ENCODE assay signal across 8 cellular contexts in genomic region chr19:40190891-40191835, GRCh38. TPM values are rescaled to one million over a fixed set of nuclear protein-coding genes. Genes with fewer than 3 reads are reported as not detected.
A peak's percentile ranks its signal among the peaks of the same experiment; 100 is the strongest.
DNase-seq lines count a peak whose midpoint lies in the region; ATAC-seq and TF ChIP-seq lines count a peak whose summit lies in the region.

TSS of gene MAP3K10 (plus strand) at chr19:40191426. CDS start at chr19:40192032, 606 bp downstream.

- H3K36me3 ChIP-seq in stomach smooth muscle (ENCODE audit: control insufficient read depth in 2 of 2, insufficient read depth in 2 of 2, low read length in 2 of 2): no peaks in the 10 kb centered on the region

- peak within 1 kb of the TSS; percentile 87 for H3K4me3 ChIP-seq in fibroblast of villous mesenchyme (ENCODE audit: low read depth, low read length)
- peak within 1 kb of the TSS; percentile 86 to 96 for H3K4me3 ChIP-seq in stomach smooth muscle (ENCODE audit: low read length in 2 of 2)

- peak; percentile 73 for ATAC-seq in GM21423 (IDR thresholded peaks at IDR 0.05; ENCODE audit: unreplicated experiment)

- H3K27me3 ChIP-seq in stomach smooth muscle (ENCODE audit: control insufficient read depth in 1 of 2, insufficient read depth in 2 of 2, low read length in 2 of 2): no peaks in the 10 kb centered on the region

- H3K36me3 Mint-ChIP-seq in neural crest cell (ENCODE audit: low read depth): no peaks in the 10 kb centered on the region

- H3K4me1 Mint-ChIP-seq in neural crest cell: peaks cover 11% of the 10 kb centered on the region

- H3K27ac ChIP-seq in stomach smooth muscle (ENCODE audit: low read length): peak within 1 kb of the TSS; percentile 97

- H3K4me3 Mint-ChIP-seq in neural crest cell: peak within 1 kb of the TSS; percentile 92

- H3K9ac ChIP-seq in stomach smooth muscle (ENCODE audit: low read length in 2 of 2): peak within 1 kb of the TSS; percentile 89 to 95

- H3K27me3 Mint-ChIP-seq in neural crest cell (ENCODE audit: low read depth): peaks cover 22% of the 10 kb centered on the region

- no peaks in the 10 kb centered on the region for H3K9me3 ChIP-seq in stomach smooth muscle (ENCODE audit: control insufficient read depth in 2 of 2, low read length in 2 of 2)

- DNase-seq in D341Med (ENCODE audit: low spot score): peak; percentile 96
- DNase-seq in HuH-7 (ENCODE audit: low spot score): peak; percentile 90
- peak; percentile 64 for DNase-seq in activated effector memory CD4-positive, alpha-beta T cell treated with Interleukin-2 at 50 U/mL for 16 hours
- DNase-seq in fibroblast of villous mesenchyme (ENCODE audit: low read depth): peak; percentile 55
- peak; percentile 62 for DNase-seq in neural crest cell (ENCODE audit: low read depth, low spot score)

- TF ChIP-seq CTCF in fibroblast of villous mesenchyme (IDR thresholded peaks at IDR 0.05; ENCODE audit: insufficient read depth, low read depth, low read length) (no peak), neural crest cell (conservative IDR thresholded peaks at IDR 0.05) (no peak)

- peak within 1 kb of the TSS; percentile 89 for H3K27ac Mint-ChIP-seq in neural crest cell (ENCODE audit: unreplicated experiment)

- H3K4me1 ChIP-seq in stomach smooth muscle (ENCODE audit: control insufficient read depth, insufficient read depth, low read length): peaks cover 23% of the 10 kb centered on the region

- TF ChIP-seq POLR2A in Raji (IDR thresholded peaks at IDR 0.05; ENCODE audit: insufficient read depth, low read depth, low read length): peak; percentile 37; the same call in 1 of the 2 replicates

- no peaks in the 10 kb centered on the region for H3K9me3 Mint-ChIP-seq in neural crest cell

RNA-seq across cellular contexts. Expression of gene MAP3K10, which starts in this region (rescaled TPM):
- total RNA-seq in fibroblast of villous mesenchyme (8.6 and 12.6 TPM in 2 replicates), neural crest cell (30.3 and 34.2 TPM in 2 replicates)

Comparison
In these comparisons a context has a peak if more than half of its experiments do, and no peak if none do; other contexts are left out.
1. Peak in every context shown above with its lines: DNase-seq, ATAC-seq, H3K4me3 ChIP-seq and H3K27ac ChIP-seq.